Comparison of ENCODE assay signal across 8 cellular contexts in the genomic region with DNA sequence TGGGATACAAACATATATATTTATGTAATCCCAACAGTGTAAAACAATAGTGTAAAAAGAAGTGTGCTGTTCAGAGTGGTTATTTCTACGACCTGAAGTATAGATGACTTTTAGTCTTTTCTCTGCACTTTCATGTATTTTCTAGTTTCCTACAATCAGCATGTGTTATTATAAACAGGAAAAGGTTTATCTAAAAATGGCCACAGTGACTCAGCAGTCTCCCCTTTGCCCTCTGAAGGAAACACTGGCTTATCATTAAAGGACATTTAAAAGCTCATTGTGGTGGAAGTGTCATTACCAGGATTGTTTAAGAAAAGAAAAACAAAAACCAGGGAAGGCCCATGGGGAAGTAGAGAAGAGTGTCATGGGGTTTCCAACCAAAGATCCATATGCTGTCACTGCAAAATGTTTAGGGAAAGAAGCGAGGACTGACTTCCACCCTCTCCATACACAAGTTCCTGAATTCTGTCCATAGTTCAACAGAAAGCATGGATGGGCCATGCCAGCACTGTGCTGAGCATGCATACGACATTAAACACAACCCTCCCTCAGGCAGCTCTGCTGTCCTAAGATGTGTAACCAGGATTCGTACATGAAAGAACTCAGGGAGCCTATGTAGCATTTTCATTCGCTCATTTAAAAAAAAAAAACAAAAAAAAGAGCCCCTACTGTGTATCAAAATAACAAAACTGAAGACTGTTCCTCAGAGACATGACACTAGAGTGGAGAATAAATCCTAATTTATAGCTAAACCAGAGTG. TPM values are rescaled to one million over a fixed set of nuclear protein-coding genes. Genes with fewer than 3 reads are reported as not detected.
DNase-seq lines count a peak whose midpoint lies in the region; TF ChIP-seq lines count a peak whose summit lies in the region.

No MANE protein-coding gene starts in this region.

- CTCF ChIA-PET in activated CD4-positive, alpha-beta T cell treated with anti-CD3 and anti-CD28 coated beads, Interleukin-2, amount 10 ng/mL, durations not matched to agents 7 days and 5 days (lab: Charles Lee): interaction anchor here (0.7 to 2.2 kb wide), 8 partner anchors 9 to 436 kb away, joined by 3 to 9 read pairs (median 4); a partner anchor contains a TSS

- peaks cover 36% of the 10 kb centered on the region for H3K4me1 Mint-ChIP-seq in activated CD4-positive, alpha-beta T cell treated with anti-CD3 and anti-CD28 coated beads, Interleukin-2, amount 10 ng/mL, durations not matched to agents 7 days and 5 days

- H3K4me3 Mint-ChIP-seq in activated CD4-positive, alpha-beta T cell treated with anti-CD3 and anti-CD28 coated beads, Interleukin-2, amount 10 ng/mL, durations not matched to agents 7 days and 5 days: no peak overlapping the region

- DNase-seq in activated CD4-positive, alpha-beta T cell treated with anti-CD3 and anti-CD28 coated beads, Interleukin-2, amount 10 ng/mL, durations not matched to agents 7 days and 5 days: no peak
- DNase-seq in activated CD4-positive, alpha-beta T cell treated with anti-CD3 and anti-CD28 coated beads, Interleukin-2, amount 50 U/mL, for 4 hours: no peak
- DNase-seq in Jurkat, Clone E6-1 (ENCODE audit: low read depth, low spot score): peak; percentile 7
- no peak for DNase-seq in caudate nucleus (lab: John Stamatoyannopoulos, UW)
- peak; percentile 42 for DNase-seq in myocyte (ENCODE audit: low read depth)
- no peak for DNase-seq in NCI-H1436 (lab: John Stamatoyannopoulos, UW)
- no peak for DNase-seq in lower leg skin (ENCODE audit: low spot score in 2 of 2)
- no peak for DNase-seq in NCI-H1092 (lab: John Stamatoyannopoulos, UW)

- H3K27ac Mint-ChIP-seq in activated CD4-positive, alpha-beta T cell treated with anti-CD3 and anti-CD28 coated beads, Interleukin-2, amount 10 ng/mL, durations not matched to agents 7 days and 5 days: peak overlapping the region; percentile 73

- H3K9me3 Mint-ChIP-seq in activated CD4-positive, alpha-beta T cell treated with anti-CD3 and anti-CD28 coated beads, Interleukin-2, amount 10 ng/mL, durations not matched to agents 7 days and 5 days: peaks cover 40% of the 10 kb centered on the region

- no peaks in the 10 kb centered on the region for H3K27me3 Mint-ChIP-seq in activated CD4-positive, alpha-beta T cell treated with anti-CD3 and anti-CD28 coated beads, Interleukin-2, amount 10 ng/mL, durations not matched to agents 7 days and 5 days

- H3K36me3 Mint-ChIP-seq in activated CD4-positive, alpha-beta T cell treated with anti-CD3 and anti-CD28 coated beads, Interleukin-2, amount 10 ng/mL, durations not matched to agents 7 days and 5 days (ENCODE audit: low read depth): peaks cover 84% of the 10 kb centered on the region

- H3K4me3 ChIP-seq in Jurkat, Clone E6-1 (ENCODE audit: low read length): no peak overlapping the region
- no peak overlapping the region for H3K4me3 ChIP-seq in lower leg skin (ENCODE audit: low read depth, poor library complexity, severe bottlenecking)

- no peak for TF ChIP-seq POLR2A in lower leg skin (IDR thresholded peaks at IDR 0.05)

- WGBS in lower leg skin, 2 donors: 70 to 74% methylated on average over 5 of the region's 5 CpGs

- intact Hi-C loops in lower leg skin (cut with DNase I; ENCODE audit: low total_unique reads): no loop called here

- POLR2A ChIA-PET in activated CD4-positive, alpha-beta T cell treated with anti-CD3 and anti-CD28 coated beads, Interleukin-2, amount 10 ng/mL, durations not matched to agents 7 days and 5 days (lab: Charles Lee): no interaction called here

- no peak for TF ChIP-seq CTCF in lower leg skin (IDR thresholded peaks at IDR 0.05)

- peak overlapping the region; percentile 3 for H3K27ac ChIP-seq in caudate nucleus (ENCODE audit: low read depth, low read length)

RNA-seq across cellular contexts. Expression of a gene that starts 10.2 kb away (rescaled TPM):
- total RNA-seq in activated CD4-positive, alpha-beta T cell treated with anti-CD3 and anti-CD28 coated beads, Interleukin-2, amount 10 ng/mL, durations not matched to agents 7 days and 5 days: 10 to 100 TPM; 34.4 to 39.7 TPM
- 56.7 TPM for polyA plus RNA-seq in Jurkat, Clone E6-1 (2012; ENCODE audit: insufficient read depth, insufficient read length)
- total RNA-seq in myocyte (48.0 and 57.0 TPM in 2 replicates), lower leg skin (10 to 100 TPM; 26.1 to 42.2 (median 30.5) TPM)
- 42.1 TPM for polyA plus RNA-seq in myocyte (2012)

RNA-seq across cellular contexts. Expression of a gene that starts 12.4 kb away (rescaled TPM):
- total RNA-seq in activated CD4-positive, alpha-beta T cell treated with anti-CD3 and anti-CD28 coated beads, Interleukin-2, amount 10 ng/mL, durations not matched to agents 7 days and 5 days: 10 to 100 TPM; 25.3 to 27.7 TPM
- polyA plus RNA-seq in Jurkat, Clone E6-1 (2012; ENCODE audit: insufficient read depth, insufficient read length): 6.0 TPM
- 8.2 and 11.6 TPM in 2 replicates for total RNA-seq in myocyte
- polyA plus RNA-seq in myocyte (2012): 20.8 TPM
- 1 to 10 TPM; 4.3 to 8.6 (median 7.9) TPM for total RNA-seq in lower leg skin

RNA-seq across cellular contexts. Expression of a gene that starts 51.0 kb away (rescaled TPM):
- total RNA-seq in activated CD4-positive, alpha-beta T cell treated with anti-CD3 and anti-CD28 coated beads, Interleukin-2, amount 10 ng/mL, durations not matched to agents 7 days and 5 days: 10 to 100 TPM; 15.5 to 17.3 TPM
- polyA plus RNA-seq in Jurkat, Clone E6-1 (2012; ENCODE audit: insufficient read depth, insufficient read length): 16.3 TPM
- total RNA-seq in myocyte: 5.9 and 7.0 TPM in 2 replicates
- polyA plus RNA-seq in myocyte (2012): 7.4 TPM
- 10 to 100 TPM; 16.7 to 25.0 (median 20.8) TPM for total RNA-seq in lower leg skin

Comparison
In these comparisons a context has a peak if more than half of its experiments do, and no peak if none do; other contexts are left out.
1. DNase-seq: peak in Jurkat, Clone E6-1 (single experiment) and myocyte (single experiment); none in activated CD4-positive, alpha-beta T cell treated with anti-CD3 and anti-CD28 coated beads, Interleukin-2, amount 10 ng/mL, durations not matched to agents 7 days and 5 days (single experiment), activated CD4-positive, alpha-beta T cell treated with anti-CD3 and anti-CD28 coated beads, Interleukin-2, amount 50 U/mL, for 4 hours (0 of 2), caudate nucleus (0 of 61), NCI-H1436 (single experiment), lower leg skin (0 of 2) and NCI-H1092 (single experiment).